ENCODE assay signal across 28 cellular contexts in the genomic region with DNA sequence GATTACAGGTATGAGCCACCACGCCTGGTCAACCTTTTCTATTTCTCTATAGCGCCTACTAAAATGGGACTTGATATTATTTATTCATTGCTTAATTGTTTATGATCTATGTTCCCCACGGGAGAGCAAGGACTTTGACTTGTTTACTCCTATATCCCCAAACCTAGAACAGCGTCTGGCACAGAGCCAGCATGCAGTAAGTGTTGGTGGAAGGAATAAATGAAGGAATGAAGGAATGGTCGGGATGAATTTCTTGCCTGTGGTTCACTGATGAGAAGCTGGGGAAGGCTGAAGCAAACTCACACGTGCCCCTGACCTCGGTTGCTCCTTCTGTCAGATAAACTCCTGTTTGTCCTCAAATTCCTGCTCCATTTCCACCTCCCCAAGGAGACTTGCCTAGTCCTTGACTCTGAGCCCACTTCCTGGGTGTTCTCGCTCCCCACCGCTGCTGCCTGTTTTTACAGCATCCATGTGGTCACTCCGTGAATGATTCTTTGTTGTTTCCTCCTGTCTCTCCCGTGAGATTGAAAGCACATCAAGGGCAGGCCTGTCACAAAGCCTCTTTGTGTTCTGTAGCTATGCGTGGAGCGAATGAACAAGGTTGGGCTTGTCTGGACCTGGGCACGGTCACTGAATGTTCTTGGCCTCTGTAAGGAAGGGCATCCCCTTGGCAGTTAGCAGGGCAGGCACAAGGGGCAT. TPM values are rescaled to one million over a fixed set of nuclear protein-coding genes. Genes with fewer than 3 reads are reported as not detected.
A peak's percentile ranks its signal among the peaks of the same experiment; 100 is the strongest.
DNase-seq lines count a peak whose midpoint lies in the region; ATAC-seq and TF ChIP-seq lines count a peak whose summit lies in the region.
"Had no signal": no experiment of that assay in that cellular context is flagged by ENCODE, and none has a peak within 500 bp of the region (broad histone marks: within the 10 kb centered on the region; RNA-seq: fewer than 3 reads in every experiment).

No MANE protein-coding gene starts in this region.

- peak overlapping the region; percentile 30 for H3K27ac Mint-ChIP-seq in type B pancreatic cell
- H3K27ac Mint-ChIP-seq in activated CD4-positive, alpha-beta memory T cell treated with anti-CD3 and anti-CD28 coated beads, Interleukin-2, amount 10 ng/mL, durations not matched to agents 7 days and 5 days: no peak overlapping the region
- H3K27ac Mint-ChIP-seq: activated B cell treated with CpG ODN at 0.5 μM for 24 hours; activated CD4-positive, alpha-beta T cell treated with anti-CD3 and anti-CD28 coated beads, Interleukin-2, amount 10 ng/mL, durations not matched to agents 7 days and 5 days; activated naive CD8-positive, alpha-beta T cell treated with anti-CD3 and anti-CD28 coated beads, Interleukin-2, amount 10 ng/mL, durations not matched to agents 7 days and 5 days; T-helper 1 cell treated with Interleukin-12 subunit alpha and Interleukin-12 subunit beta and Interleukin-4 antibody, amounts not matched to agents 30 μg/mL and 1 μg/mL, for 36 hours had no signal

- peaks cover 26% of the 10 kb centered on the region for H3K27me3 Mint-ChIP-seq in type B pancreatic cell
- no peaks in the 10 kb centered on the region for H3K27me3 Mint-ChIP-seq in activated CD4-positive, alpha-beta memory T cell treated with anti-CD3 and anti-CD28 coated beads, Interleukin-2, amount 10 ng/mL, durations not matched to agents 7 days and 5 days
- H3K27me3 Mint-ChIP-seq: activated B cell treated with CpG ODN at 0.5 μM for 24 hours; activated CD4-positive, alpha-beta T cell treated with anti-CD3 and anti-CD28 coated beads, Interleukin-2, amount 10 ng/mL, durations not matched to agents 7 days and 5 days had no signal

- no peaks in the 10 kb centered on the region for H3K27me3 ChIP-seq in RWPE2 (ENCODE audit: insufficient read depth, poor library complexity, severe bottlenecking)
- H3K27me3 ChIP-seq in esophagus squamous epithelium: no peaks in the 10 kb centered on the region
- H3K27me3 ChIP-seq: ascending aorta, BLaER1, pancreas had no signal

- WGBS in esophagus squamous epithelium, 2 donors: 52 to 54% methylated on average over 13 to 14 of the region's 14 CpGs

- no peak overlapping the region for H3K4me3 Mint-ChIP-seq in type B pancreatic cell
- H3K4me3 Mint-ChIP-seq in activated CD4-positive, alpha-beta memory T cell treated with anti-CD3 and anti-CD28 coated beads, Interleukin-2, amount 10 ng/mL, durations not matched to agents 7 days and 5 days: no peak overlapping the region
- H3K4me3 Mint-ChIP-seq: activated B cell treated with CpG ODN at 0.5 μM for 24 hours; activated CD4-positive, alpha-beta T cell treated with anti-CD3 and anti-CD28 coated beads, Interleukin-2, amount 10 ng/mL, durations not matched to agents 7 days and 5 days; activated naive CD8-positive, alpha-beta T cell treated with anti-CD3 and anti-CD28 coated beads, Interleukin-2, amount 10 ng/mL, durations not matched to agents 7 days and 5 days; T-helper 1 cell treated with Interleukin-12 subunit alpha and Interleukin-12 subunit beta and Interleukin-4 antibody, amounts not matched to agents 30 μg/mL and 1 μg/mL, for 36 hours had no signal

- DNase-seq in RWPE2 (ENCODE audit: low spot score) (no peak), esophagus squamous epithelium (lab: John Stamatoyannopoulos, UW) (no peak), type B pancreatic cell (ENCODE audit: extremely low spot score, unreplicated experiment) (no peak), KBM-7 (no peak)
- no peak for DNase-seq in activated CD4-positive, alpha-beta memory T cell treated with anti-CD3 and anti-CD28 coated beads, Interleukin-2, amount 10 ng/mL, durations not matched to agents 7 days and 5 days
- DNase-seq: activated B cell treated with CpG ODN at 0.5 μM for 24 hours; activated CD4-positive, alpha-beta T cell treated with anti-CD3 and anti-CD28 coated beads, Interleukin-2, amount 10 ng/mL, durations not matched to agents 7 days and 5 days; activated effector memory CD4-positive, alpha-beta T cell treated with Interleukin-2 at 50 U/mL for 16 hours; activated naive CD8-positive, alpha-beta T cell treated with anti-CD3 and anti-CD28 coated beads, Interleukin-2, amount 10 ng/mL, durations not matched to agents 7 days and 5 days; activated T-cell treated with anti-CD3 and anti-CD28 coated beads, Interleukin-2, amount 50 U/mL, for 1 hour; left lung; mesenchymal stem cell; NCI-H1092; NCI-H1694 treated with DMSO at 0.1 percent for 48 hours; NCI-H82; pancreas; retina; RPMI8226; small intestine; stimulated activated naive CD4-positive, alpha-beta T cell had no signal

- peaks cover 33% of the 10 kb centered on the region for H3K4me1 ChIP-seq in RWPE2 (ENCODE audit: insufficient read depth, poor library complexity, severe bottlenecking)
- H3K4me1 ChIP-seq in esophagus squamous epithelium: peaks cover 11 to 62% (median 14%) of the 10 kb centered on the region in 3 donors
- H3K4me1 ChIP-seq: ascending aorta, left lung had no signal

- TF ChIP-seq POLR2A in esophagus squamous epithelium (IDR thresholded peaks at IDR 0.05): no peak

- POLR2A ChIA-PET in activated CD4-positive, alpha-beta memory T cell treated with anti-CD3 and anti-CD28 coated beads, Interleukin-2, amount 10 ng/mL, durations not matched to agents 7 days and 5 days (lab: Charles Lee): no interaction called here

- H3K36me3 Mint-ChIP-seq in type B pancreatic cell: no peaks in the 10 kb centered on the region
- H3K36me3 Mint-ChIP-seq in activated CD4-positive, alpha-beta memory T cell treated with anti-CD3 and anti-CD28 coated beads, Interleukin-2, amount 10 ng/mL, durations not matched to agents 7 days and 5 days (ENCODE audit: low read depth): no peaks in the 10 kb centered on the region
- H3K36me3 Mint-ChIP-seq: activated naive CD8-positive, alpha-beta T cell treated with anti-CD3 and anti-CD28 coated beads, Interleukin-2, amount 10 ng/mL, durations not matched to agents 7 days and 5 days had no signal

- CTCF ChIA-PET in activated CD4-positive, alpha-beta memory T cell treated with anti-CD3 and anti-CD28 coated beads, Interleukin-2, amount 10 ng/mL, durations not matched to agents 7 days and 5 days (lab: Charles Lee): interaction anchor here (0.9 to 1.6 kb wide), 3 partner anchors 11 to 175 kb away, joined by 3 to 4 read pairs (median 3); a partner anchor contains a TSS

- H3K9me3 ChIP-seq in RWPE2 (ENCODE audit: severe bottlenecking) (no peaks in the 10 kb centered on the region), esophagus squamous epithelium (no peaks in the 10 kb centered on the region)
- H3K9me3 ChIP-seq: ascending aorta, BLaER1, left lung, pancreas had no signal

- H3K4me1 Mint-ChIP-seq in type B pancreatic cell (ENCODE audit: unreplicated experiment): no peaks in the 10 kb centered on the region
- H3K4me1 Mint-ChIP-seq in activated CD4-positive, alpha-beta memory T cell treated with anti-CD3 and anti-CD28 coated beads, Interleukin-2, amount 10 ng/mL, durations not matched to agents 7 days and 5 days: peaks cover 4% of the 10 kb centered on the region

- no peaks in the 10 kb centered on the region for H3K9me3 Mint-ChIP-seq in type B pancreatic cell
- no peaks in the 10 kb centered on the region for H3K9me3 Mint-ChIP-seq in activated CD4-positive, alpha-beta memory T cell treated with anti-CD3 and anti-CD28 coated beads, Interleukin-2, amount 10 ng/mL, durations not matched to agents 7 days and 5 days
- H3K9me3 Mint-ChIP-seq: activated B cell treated with CpG ODN at 0.5 μM for 24 hours; activated CD4-positive, alpha-beta T cell treated with anti-CD3 and anti-CD28 coated beads, Interleukin-2, amount 10 ng/mL, durations not matched to agents 7 days and 5 days; activated naive CD8-positive, alpha-beta T cell treated with anti-CD3 and anti-CD28 coated beads, Interleukin-2, amount 10 ng/mL, durations not matched to agents 7 days and 5 days; T-helper 1 cell treated with Interleukin-12 subunit alpha and Interleukin-12 subunit beta and Interleukin-4 antibody, amounts not matched to agents 30 μg/mL and 1 μg/mL, for 36 hours had no signal

- in situ Hi-C loops in KBM-7 (cut with MboI; ENCODE audit: low pct_unique_long_range_greater_than_20kb, low sequenced_read_pairs): no loop called here

- TF ChIP-seq CTCF in RWPE2 (IDR thresholded peaks at IDR 0.05; ENCODE audit: poor library complexity, severe bottlenecking) (no peak), esophagus squamous epithelium (IDR thresholded peaks at IDR 0.05) (no peak), type B pancreatic cell (conservative IDR thresholded peaks at IDR 0.05) (no peak)

- no peak overlapping the region for H3K4me3 ChIP-seq in RWPE2 (ENCODE audit: severe bottlenecking)
- H3K4me3 ChIP-seq in esophagus squamous epithelium: no peak overlapping the region
- H3K4me3 ChIP-seq: ascending aorta, BLaER1, GM12878, left lung, pancreas, SK-N-MC had no signal

- H3K27ac ChIP-seq in RWPE2 (ENCODE audit: poor library complexity, severe bottlenecking) (peak overlapping the region; percentile 97), esophagus squamous epithelium (peak overlapping the region; percentile 73 to 90 (median 80))
- H3K27ac ChIP-seq: ascending aorta, BLaER1, left lung, pancreas, SK-N-MC had no signal

- H3K36me3 ChIP-seq in RWPE2 (ENCODE audit: low read depth) (no peaks in the 10 kb centered on the region), esophagus squamous epithelium (no peaks in the 10 kb centered on the region)
- H3K36me3 ChIP-seq: ascending aorta, BLaER1, left lung, pancreas had no signal

- intact Hi-C loops in esophagus squamous epithelium (cut with DNase I): loop anchor here (10.0 kb wide), 2 partner anchors 176 to 336 kb away; no protein-coding TSS in a partner anchor

- no peak for ATAC-seq in RWPE2 (ENCODE audit: low read depth)
- no peak for ATAC-seq in HG02759 (IDR thresholded peaks at IDR 0.05; ENCODE audit: unreplicated experiment)
- ATAC-seq: GM12878, left lung, pancreas had no signal

RNA-seq across cellular contexts. Expression of a gene that starts 17.3 kb away (rescaled TPM):
- total RNA-seq in esophagus squamous epithelium: 1 to 10 TPM in 1 of 4 donors, under 1 TPM in 2, not detected in 1; 0.27 to 1.5 (median 0.57) TPM
- 3.9 and 4.3 TPM in 2 replicates for total RNA-seq in type B pancreatic cell (ENCODE audit: low replicate concordance)
- total RNA-seq in activated CD4-positive, alpha-beta memory T cell treated with anti-CD3 and anti-CD28 coated beads, Interleukin-2, amount 10 ng/mL, durations not matched to agents 7 days and 5 days: 1 to 10 TPM; 1.1 to 1.9 TPM

RNA-seq across cellular contexts. Expression of a gene that starts 17.5 kb away (rescaled TPM):
- 10 to 100 TPM in 2 of 4 donors, 1 to 10 TPM in 2; 5.5 to 18.9 (median 12.5) TPM for total RNA-seq in esophagus squamous epithelium
- total RNA-seq in type B pancreatic cell (ENCODE audit: low replicate concordance): 17.6 and 25.3 TPM in 2 replicates
- total RNA-seq in activated CD4-positive, alpha-beta memory T cell treated with anti-CD3 and anti-CD28 coated beads, Interleukin-2, amount 10 ng/mL, durations not matched to agents 7 days and 5 days: 10 to 100 TPM; 26.0 to 26.3 TPM
- total RNA-seq: ascending aorta had no signal

RNA-seq across cellular contexts. Expression of a gene that starts 28.0 kb away (rescaled TPM):
- 100 to 1,000 TPM; 446 to 796 (median 696) TPM for total RNA-seq in esophagus squamous epithelium
- 83.2 and 90.6 TPM in 2 replicates for total RNA-seq in type B pancreatic cell (ENCODE audit: low replicate concordance)
- 10 to 100 TPM; 70.6 to 71.1 TPM for total RNA-seq in activated CD4-positive, alpha-beta memory T cell treated with anti-CD3 and anti-CD28 coated beads, Interleukin-2, amount 10 ng/mL, durations not matched to agents 7 days and 5 days

RNA-seq across cellular contexts. Expression of a gene that starts 28.4 kb away (rescaled TPM):
- total RNA-seq in esophagus squamous epithelium (10 to 100 TPM in 3 of 4 donors, 1 to 10 TPM in 1; 8.1 to 17.4 (median 11.4) TPM), type B pancreatic cell (ENCODE audit: low replicate concordance) (26.4 and 33.7 TPM in 2 replicates)
- 10 to 100 TPM; 13.0 to 14.6 TPM for total RNA-seq in activated CD4-positive, alpha-beta memory T cell treated with anti-CD3 and anti-CD28 coated beads, Interleukin-2, amount 10 ng/mL, durations not matched to agents 7 days and 5 days

RNA-seq across cellular contexts. Expression of a gene that starts 44.3 kb away (rescaled TPM):
- total RNA-seq in esophagus squamous epithelium (1 to 10 TPM in 2 of 4 donors, under 1 TPM in 2; 0.29 to 2.3 (median 1.3) TPM), type B pancreatic cell (ENCODE audit: low replicate concordance) (2.2 and 2.9 TPM in 2 replicates)
- total RNA-seq in activated CD4-positive, alpha-beta memory T cell treated with anti-CD3 and anti-CD28 coated beads, Interleukin-2, amount 10 ng/mL, durations not matched to agents 7 days and 5 days: not detected
- total RNA-seq: activated B cell treated with CpG ODN at 0.5 μM for 24 hours; activated CD4-positive, alpha-beta T cell treated with anti-CD3 and anti-CD28 coated beads, Interleukin-2, amount 10 ng/mL, durations not matched to agents 7 days and 5 days; activated naive CD8-positive, alpha-beta T cell treated with anti-CD3 and anti-CD28 coated beads, Interleukin-2, amount 10 ng/mL, durations not matched to agents 7 days and 5 days; NCI-H460; ureter had no signal
